In the genomic region with DNA sequence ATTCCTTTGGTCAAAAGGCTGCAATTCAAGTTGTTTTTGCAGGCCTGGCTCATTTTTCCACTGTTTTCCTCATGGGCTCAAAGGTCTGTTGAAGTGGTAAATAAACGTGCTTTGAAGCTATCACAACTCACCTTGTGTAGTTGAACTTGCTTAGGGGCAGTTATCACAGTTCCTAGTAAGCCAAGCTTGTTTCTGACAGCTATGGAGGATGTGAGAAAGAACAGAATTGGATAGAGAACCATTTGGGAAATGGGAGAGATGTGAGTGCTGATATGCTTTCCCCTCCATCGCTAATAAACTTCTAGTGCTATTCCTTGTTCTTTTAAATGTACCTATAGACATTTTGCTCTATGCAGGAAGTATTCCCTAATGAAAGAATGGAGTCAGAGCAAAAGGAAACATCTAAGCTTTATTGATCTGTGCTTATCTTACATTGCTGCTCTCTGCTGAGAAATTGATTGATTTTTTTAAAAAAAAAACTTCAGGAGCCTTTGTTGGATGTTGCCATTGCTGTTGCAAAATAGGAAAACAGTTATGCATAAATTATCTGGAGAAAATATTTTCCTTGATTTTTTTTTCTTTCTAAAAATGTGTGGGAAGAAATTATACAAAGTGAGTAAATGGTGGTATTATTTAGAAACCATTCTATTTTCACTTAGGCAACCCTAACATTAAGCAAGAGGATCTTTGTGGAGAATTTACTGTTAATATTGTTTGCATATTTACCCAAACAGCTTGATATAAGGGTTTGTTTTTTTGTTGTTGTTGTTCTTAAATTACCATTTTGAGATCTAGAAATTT, we compare ENCODE assay signal across 1 cellular context.
TF ChIP-seq lines count a peak whose summit lies in the region.

No MANE protein-coding gene starts in this region.

TF ChIP-seq in liver, 16 proteins besides CTCF, POLR2A, EP300 and RAD21 (continued from another document):
- TF ChIP-seq, protein P1, sequence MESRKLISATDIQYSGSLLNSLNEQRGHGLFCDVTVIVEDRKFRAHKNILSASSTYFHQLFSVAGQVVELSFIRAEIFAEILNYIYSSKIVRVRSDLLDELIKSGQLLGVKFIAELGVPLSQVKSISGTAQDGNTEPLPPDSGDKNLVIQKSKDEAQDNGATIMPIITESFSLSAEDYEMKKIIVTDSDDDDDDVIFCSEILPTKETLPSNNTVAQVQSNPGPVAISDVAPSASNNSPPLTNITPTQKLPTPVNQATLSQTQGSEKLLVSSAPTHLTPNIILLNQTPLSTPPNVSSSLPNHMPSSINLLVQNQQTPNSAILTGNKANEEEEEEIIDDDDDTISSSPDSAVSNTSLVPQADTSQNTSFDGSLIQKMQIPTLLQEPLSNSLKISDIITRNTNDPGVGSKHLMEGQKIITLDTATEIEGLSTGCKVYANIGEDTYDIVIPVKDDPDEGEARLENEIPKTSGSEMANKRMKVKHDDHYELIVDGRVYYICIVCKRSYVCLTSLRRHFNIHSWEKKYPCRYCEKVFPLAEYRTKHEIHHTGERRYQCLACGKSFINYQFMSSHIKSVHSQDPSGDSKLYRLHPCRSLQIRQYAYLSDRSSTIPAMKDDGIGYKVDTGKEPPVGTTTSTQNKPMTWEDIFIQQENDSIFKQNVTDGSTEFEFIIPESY (IDR thresholded peaks at IDR 0.05) = peak; percentile 24
- TF ChIP-seq FOXA2 (IDR thresholded peaks at IDR 0.05) = no peak
- TF ChIP-seq NR2F2 (IDR thresholded peaks at IDR 0.05) = no peak
- TF ChIP-seq, protein P2, sequence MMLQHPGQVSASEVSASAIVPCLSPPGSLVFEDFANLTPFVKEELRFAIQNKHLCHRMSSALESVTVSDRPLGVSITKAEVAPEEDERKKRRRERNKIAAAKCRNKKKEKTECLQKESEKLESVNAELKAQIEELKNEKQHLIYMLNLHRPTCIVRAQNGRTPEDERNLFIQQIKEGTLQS (IDR thresholded peaks at IDR 0.05) = no peak
- peak in 1 of 2 donors; percentile 67 for TF ChIP-seq EGR1 (IDR thresholded peaks at IDR 0.05; ENCODE audit: low read depth in 2 of 2)
- peak; percentile 73 to 74 for TF ChIP-seq RXRA (IDR thresholded peaks at IDR 0.05)
- peak; percentile 85 for TF ChIP-seq HNF4G (IDR thresholded peaks at IDR 0.05)
- TF ChIP-seq HNF4A (conservative IDR thresholded peaks at IDR 0.05) = peak; percentile 88 to 90
- TF ChIP-seq, protein P3, sequence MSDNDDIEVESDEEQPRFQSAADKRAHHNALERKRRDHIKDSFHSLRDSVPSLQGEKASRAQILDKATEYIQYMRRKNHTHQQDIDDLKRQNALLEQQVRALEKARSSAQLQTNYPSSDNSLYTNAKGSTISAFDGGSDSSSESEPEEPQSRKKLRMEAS (IDR thresholded peaks at IDR 0.05) = peak; percentile 38
- no peak for TF ChIP-seq GABPA (IDR thresholded peaks at IDR 0.05 in 1 of 2, conservative IDR thresholded peaks at IDR 0.05 in 1 of 2)
- TF ChIP-seq JUND (IDR thresholded peaks at IDR 0.05) = peak; percentile 46 to 56
